ENCODE assay signal across 1 cellular context in genomic region chr17:68455756-68456528, GRCh38.
A peak's percentile ranks its signal among the peaks of the same experiment; 100 is the strongest.
TF ChIP-seq lines count a peak whose summit lies in the region.

No MANE protein-coding gene starts in this region.

TF ChIP-seq in HCT116, 20 proteins besides CTCF, POLR2A, EP300 and RAD21 (continued from another document):
- TF ChIP-seq, protein P1, sequence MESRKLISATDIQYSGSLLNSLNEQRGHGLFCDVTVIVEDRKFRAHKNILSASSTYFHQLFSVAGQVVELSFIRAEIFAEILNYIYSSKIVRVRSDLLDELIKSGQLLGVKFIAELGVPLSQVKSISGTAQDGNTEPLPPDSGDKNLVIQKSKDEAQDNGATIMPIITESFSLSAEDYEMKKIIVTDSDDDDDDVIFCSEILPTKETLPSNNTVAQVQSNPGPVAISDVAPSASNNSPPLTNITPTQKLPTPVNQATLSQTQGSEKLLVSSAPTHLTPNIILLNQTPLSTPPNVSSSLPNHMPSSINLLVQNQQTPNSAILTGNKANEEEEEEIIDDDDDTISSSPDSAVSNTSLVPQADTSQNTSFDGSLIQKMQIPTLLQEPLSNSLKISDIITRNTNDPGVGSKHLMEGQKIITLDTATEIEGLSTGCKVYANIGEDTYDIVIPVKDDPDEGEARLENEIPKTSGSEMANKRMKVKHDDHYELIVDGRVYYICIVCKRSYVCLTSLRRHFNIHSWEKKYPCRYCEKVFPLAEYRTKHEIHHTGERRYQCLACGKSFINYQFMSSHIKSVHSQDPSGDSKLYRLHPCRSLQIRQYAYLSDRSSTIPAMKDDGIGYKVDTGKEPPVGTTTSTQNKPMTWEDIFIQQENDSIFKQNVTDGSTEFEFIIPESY (IDR thresholded peaks at IDR 0.05; ENCODE audit: extremely low read depth, insufficient replicate concordance, low read length): no peak
- TF ChIP-seq CBX3 (IDR thresholded peaks at IDR 0.05; ENCODE audit: low read depth) (no peak), SP1 (IDR thresholded peaks at IDR 0.05; ENCODE audit: low read depth) (peak; percentile 19; the same call in 1 of the 2 replicates), EGR1 (IDR thresholded peaks at IDR 0.05; ENCODE audit: low read depth) (no peak), TCF7L2 (IDR thresholded peaks at IDR 0.05; ENCODE audit: borderline replicate concordance, extremely low read depth, insufficient read depth, insufficient read length) (no peak), ZNF274 (IDR thresholded peaks at IDR 0.05; ENCODE audit: low read depth, low read length) (no peak)
- TF ChIP-seq, protein P2, sequence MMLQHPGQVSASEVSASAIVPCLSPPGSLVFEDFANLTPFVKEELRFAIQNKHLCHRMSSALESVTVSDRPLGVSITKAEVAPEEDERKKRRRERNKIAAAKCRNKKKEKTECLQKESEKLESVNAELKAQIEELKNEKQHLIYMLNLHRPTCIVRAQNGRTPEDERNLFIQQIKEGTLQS (IDR thresholded peaks at IDR 0.05): no peak
- TF ChIP-seq, protein P3, sequence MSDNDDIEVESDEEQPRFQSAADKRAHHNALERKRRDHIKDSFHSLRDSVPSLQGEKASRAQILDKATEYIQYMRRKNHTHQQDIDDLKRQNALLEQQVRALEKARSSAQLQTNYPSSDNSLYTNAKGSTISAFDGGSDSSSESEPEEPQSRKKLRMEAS (IDR thresholded peaks at IDR 0.05): 0 out of 2 replicates have a peak, but pooled peaks have one; percentile 40
